In genomic region chr3:156689589-156689988, GRCh38 we compare ENCODE assay signal across 14 cellular contexts. TPM values are rescaled to one million over a fixed set of nuclear protein-coding genes. Genes with fewer than 3 reads are reported as not detected.
DNase-seq lines count a peak whose midpoint lies in the region; ATAC-seq, FAIRE-seq and TF ChIP-seq lines count a peak whose summit lies in the region.
"Had no signal": no experiment of that assay in that cellular context is flagged by ENCODE, and none has a peak within 500 bp of the region (broad histone marks: within the 10 kb centered on the region; RNA-seq: fewer than 3 reads in every experiment).

No MANE protein-coding gene starts in this region.

- intact Hi-C loops in adrenal gland (cut with DNase I): no loop called here

- TF ChIP-seq POLR2A in adrenal gland (IDR thresholded peaks at IDR 0.05): no peak

- H3K9me3 ChIP-seq in astrocyte (ENCODE audit: insufficient read depth, low read depth, low read length): no peaks in the 10 kb centered on the region
- H3K9me3 ChIP-seq in small intestine (ENCODE audit: control insufficient read depth, low read depth): no peaks in the 10 kb centered on the region
- no peaks in the 10 kb centered on the region for H3K9me3 ChIP-seq in adrenal gland (replicated peaks in 1 of 3)
- H3K9me3 ChIP-seq: pancreas, suprapubic skin had no signal

- no peak overlapping the region for H3K9ac ChIP-seq in astrocyte (ENCODE audit: low read length)

- TF ChIP-seq CTCF in astrocyte (IDR thresholded peaks at IDR 0.05; ENCODE audit: insufficient read depth, low read depth, low read length) (no peak), GM13976 (IDR thresholded peaks at IDR 0.05; ENCODE audit: borderline replicate concordance, control extremely low read depth, extremely low read depth, insufficient read depth, missing control alignments) (no peak), adrenal gland (IDR thresholded peaks at IDR 0.05) (no peak)

- peaks cover 99% of the 10 kb centered on the region for H3K79me2 ChIP-seq in astrocyte (ENCODE audit: insufficient read depth, low read length)

- FAIRE-seq in astrocyte (lab: Jason Lieb, UNC) (no peak), small intestine (lab: Jason Lieb, UNC) (no peak)
- FAIRE-seq: frontal cortex, TTC549 had no signal

- H3K4me2 ChIP-seq in astrocyte (ENCODE audit: low read length): no peak overlapping the region

- no peaks in the 10 kb centered on the region for H3K9me3 Mint-ChIP-seq in activated naive CD4-positive, alpha-beta T cell treated with anti-CD3 and anti-CD28 coated beads, Interleukin-2, amount 50 U/mL, for 72 hours
- H3K9me3 Mint-ChIP-seq in activated naive CD4-positive, alpha-beta T cell treated with anti-CD3 and anti-CD28 coated beads, Interleukin-2, amount 10 ng/mL, durations not matched to agents 7 days and 5 days: no peaks in the 10 kb centered on the region
- H3K9me3 Mint-ChIP-seq in astrocyte (ENCODE audit: unreplicated experiment): no peaks in the 10 kb centered on the region

- peak; percentile 11 to 42 for ATAC-seq in activated naive CD4-positive, alpha-beta T cell treated with anti-CD3 and anti-CD28 coated beads, Interleukin-2, amount 50 U/mL, for 72 hours
- ATAC-seq in HG02678 (IDR thresholded peaks at IDR 0.05; ENCODE audit: unreplicated experiment): peak; percentile 4

- WGBS in small intestine, 3 donors: 4 to 42% (median 6%) methylated on average over 1 of the region's 1 CpG
- WGBS in adrenal gland, 4 donors: 0% methylated on average over 1 of the region's 1 CpG

- H3K4me3 Mint-ChIP-seq in activated naive CD4-positive, alpha-beta T cell treated with anti-CD3 and anti-CD28 coated beads, Interleukin-2, amount 10 ng/mL, durations not matched to agents 7 days and 5 days: no peak overlapping the region
- no peak overlapping the region for H3K4me3 Mint-ChIP-seq in astrocyte (ENCODE audit: unreplicated experiment)

- no peak overlapping the region for H3K4me3 ChIP-seq in astrocyte (ENCODE audit: insufficient read depth, low read depth, low read length)
- no peak overlapping the region for H3K4me3 ChIP-seq in small intestine (ENCODE audit: low read depth in 1 of 2, low read length in 2 of 2)
- no peak overlapping the region for H3K4me3 ChIP-seq in adrenal gland
- H3K4me3 ChIP-seq: pancreas, suprapubic skin had no signal

- H3K4me1 ChIP-seq in astrocyte (ENCODE audit: insufficient read depth, low read length) (peaks cover 68% of the 10 kb centered on the region), small intestine (ENCODE audit: control insufficient read depth in 2 of 2, insufficient read depth in 1 of 2, low read depth in 1 of 2, low read length in 1 of 2) (peaks cover 18 to 26% of the 10 kb centered on the region in 2 donors), adrenal gland (replicated peaks in 1 of 2) (peaks cover 16 to 75% of the 10 kb centered on the region in 2 donors)

- H3K36me3 ChIP-seq in astrocyte (ENCODE audit: insufficient read depth, low read length) (peaks cover 20% of the 10 kb centered on the region), small intestine (ENCODE audit: control insufficient read depth in 2 of 2, insufficient read depth in 2 of 2, low read length in 2 of 2) (peaks cover 0 to 3% of the 10 kb centered on the region in 2 donors), adrenal gland (replicated peaks in 1 of 2) (no peaks in the 10 kb centered on the region)

- H3K27me3 ChIP-seq in astrocyte (ENCODE audit: insufficient read depth, low read length): no peaks in the 10 kb centered on the region
- H3K27me3 ChIP-seq in small intestine (ENCODE audit: control insufficient read depth in 2 of 2, insufficient read depth in 2 of 2, low read length in 2 of 2): no peaks in the 10 kb centered on the region
- H3K27me3 ChIP-seq in adrenal gland: no peaks in the 10 kb centered on the region
- H3K27me3 ChIP-seq: pancreas, suprapubic skin had no signal

- DNase-seq in activated naive CD4-positive, alpha-beta T cell treated with anti-CD3 and anti-CD28 coated beads, Interleukin-2, amount 50 U/mL, for 72 hours (ENCODE audit: low spot score in 2 of 2): no peak
- no peak for DNase-seq in activated naive CD4-positive, alpha-beta T cell treated with anti-CD3 and anti-CD28 coated beads, Interleukin-2, amount 10 ng/mL, durations not matched to agents 7 days and 5 days
- DNase-seq in astrocyte (ENCODE audit: low read depth) (no peak), small intestine (peak; percentile 30), GM13976 (ENCODE audit: low spot score) (no peak), HK-2 (ENCODE audit: unreplicated experiment) (no peak), adrenal gland (no peak)
- DNase-seq: GDM1, NCI-H1694, pancreas had no signal

- H3K27me3 Mint-ChIP-seq in activated naive CD4-positive, alpha-beta T cell treated with anti-CD3 and anti-CD28 coated beads, Interleukin-2, amount 10 ng/mL, durations not matched to agents 7 days and 5 days: no peaks in the 10 kb centered on the region
- H3K27me3 Mint-ChIP-seq in astrocyte (ENCODE audit: low read depth, unreplicated experiment): no peaks in the 10 kb centered on the region

- H3K27ac Mint-ChIP-seq in activated naive CD4-positive, alpha-beta T cell treated with anti-CD3 and anti-CD28 coated beads, Interleukin-2, amount 50 U/mL, for 72 hours: peak overlapping the region; percentile 16 to 28
- no peak overlapping the region for H3K27ac Mint-ChIP-seq in activated naive CD4-positive, alpha-beta T cell treated with anti-CD3 and anti-CD28 coated beads, Interleukin-2, amount 10 ng/mL, durations not matched to agents 7 days and 5 days
- H3K27ac Mint-ChIP-seq in astrocyte (ENCODE audit: unreplicated experiment): no peak overlapping the region

- in situ Hi-C loops in GM13976 (cut with MboI; ENCODE audit: low sequenced_read_pairs, unreplicated experiment): loop anchor here (10.0 kb wide), 1 partner anchor 125 kb away; no protein-coding TSS in a partner anchor

- H3K4me1 Mint-ChIP-seq in activated naive CD4-positive, alpha-beta T cell treated with anti-CD3 and anti-CD28 coated beads, Interleukin-2, amount 10 ng/mL, durations not matched to agents 7 days and 5 days: peaks cover 78% of the 10 kb centered on the region
- peaks cover 71% of the 10 kb centered on the region for H3K4me1 Mint-ChIP-seq in astrocyte (ENCODE audit: low read depth, unreplicated experiment)

- CTCF ChIA-PET in activated naive CD4-positive, alpha-beta T cell treated with anti-CD3 and anti-CD28 coated beads, Interleukin-2, amount 10 ng/mL, durations not matched to agents 7 days and 5 days (lab: Charles Lee): interaction anchor here (0.9 to 1.1 kb wide), 3 partner anchors 10 to 442 kb away, joined by 3 read pairs; no protein-coding TSS in a partner anchor

- no peak overlapping the region for H2AFZ ChIP-seq in astrocyte (ENCODE audit: low read depth, low read length)

- peaks cover 60% of the 10 kb centered on the region for H4K20me1 ChIP-seq in astrocyte (ENCODE audit: insufficient read depth, low read length)

- H3K36me3 Mint-ChIP-seq in activated naive CD4-positive, alpha-beta T cell treated with anti-CD3 and anti-CD28 coated beads, Interleukin-2, amount 50 U/mL, for 72 hours: peaks cover 16 to 32% of the 10 kb centered on the region in 2 donors
- H3K36me3 Mint-ChIP-seq in activated naive CD4-positive, alpha-beta T cell treated with anti-CD3 and anti-CD28 coated beads, Interleukin-2, amount 10 ng/mL, durations not matched to agents 7 days and 5 days: peaks cover 61% of the 10 kb centered on the region
- peaks cover under 1% of the 10 kb centered on the region for H3K36me3 Mint-ChIP-seq in astrocyte (ENCODE audit: low read depth, unreplicated experiment)

- H3K27ac ChIP-seq in astrocyte (ENCODE audit: low read depth, low read length): peak overlapping the region; percentile 0
- H3K27ac ChIP-seq in small intestine (ENCODE audit: low read depth in 1 of 2, low read length in 1 of 2): peak overlapping the region; percentile 20 to 76
- H3K27ac ChIP-seq in adrenal gland: no peak overlapping the region
- H3K27ac ChIP-seq: pancreas, suprapubic skin had no signal

RNA-seq across cellular contexts. Expression of gene TIPARP, which starts 15.2 kb away (rescaled TPM):
- 100 to 1,000 TPM in 1 of 2 donors, 10 to 100 TPM in 1; 27.0 to 111 TPM for total RNA-seq in activated naive CD4-positive, alpha-beta T cell treated with anti-CD3 and anti-CD28 coated beads, Interleukin-2, amount 50 U/mL, for 72 hours
- 55.5 and 74.2 TPM in 2 replicates for total RNA-seq in astrocyte
- polyA plus RNA-seq in small intestine: 10 to 100 TPM in 2 of 3 donors, 1 to 10 TPM in 1; 8.5 to 18.1 (median 13.2) TPM
- total RNA-seq in adrenal gland: 10 to 100 TPM; 15.8 to 75.5 (median 21.8) TPM
- 10 to 100 TPM in 2 of 3 donors, 1 to 10 TPM in 1; 9.5 to 14.6 (median 10.9) TPM for polyA plus RNA-seq in adrenal gland

Comparison
In these comparisons a context has a peak if more than half of its experiments do, and no peak if none do; other contexts are left out.
1. H3K27ac Mint-ChIP-seq: peak in activated naive CD4-positive, alpha-beta T cell treated with anti-CD3 and anti-CD28 coated beads, Interleukin-2, amount 50 U/mL, for 72 hours (2 of 2); none in activated naive CD4-positive, alpha-beta T cell treated with anti-CD3 and anti-CD28 coated beads, Interleukin-2, amount 10 ng/mL, durations not matched to agents 7 days and 5 days (single experiment) and astrocyte (single experiment).
2. H3K27ac ChIP-seq: peak in astrocyte (single experiment) and small intestine (2 of 2); none in adrenal gland (0 of 5).